ENCODE assay signal across 1 cellular context in the genomic region with DNA sequence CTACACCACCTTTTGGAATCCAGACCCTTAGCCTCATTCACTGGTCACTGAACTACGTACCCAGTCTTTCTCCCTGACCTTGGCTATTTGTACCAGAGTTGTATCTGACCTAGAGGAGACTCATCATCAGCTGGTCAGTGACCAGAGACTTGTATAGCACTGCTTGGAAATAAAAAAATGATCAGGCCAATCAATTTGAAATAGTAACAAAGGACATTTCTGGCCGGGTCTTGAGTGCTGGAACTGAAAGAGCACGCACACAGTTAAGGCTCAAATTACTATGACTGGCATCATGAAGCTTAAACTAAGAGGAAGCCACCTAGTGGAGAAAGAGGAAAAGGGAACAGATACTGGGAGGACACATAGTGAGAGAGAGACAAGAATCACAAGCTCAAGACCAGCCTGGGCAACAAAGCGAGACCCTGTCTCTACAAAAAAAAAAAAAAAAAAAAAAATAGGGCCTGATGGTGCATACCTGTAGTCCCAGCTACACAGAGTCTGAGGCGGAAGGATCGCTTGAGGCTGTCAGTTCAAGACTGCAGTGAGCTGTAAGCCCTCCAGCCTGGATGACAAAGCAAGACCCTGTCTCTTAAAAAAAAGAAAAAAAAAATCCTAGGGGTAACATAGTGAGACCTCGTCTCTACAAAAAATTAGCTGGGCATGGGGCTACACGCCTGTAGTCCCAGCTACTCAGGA.
TF ChIP-seq lines count a peak whose summit lies in the region.

No MANE protein-coding gene starts in this region.

TF ChIP-seq in GM12878, 131 proteins besides CTCF, POLR2A, EP300 and RAD21 (continued from another document):
- TF ChIP-seq SUPT20H (IDR thresholded peaks at IDR 0.05; ENCODE audit: borderline replicate concordance, control insufficient read depth, low read depth, low read length) (no peak), SMC3 (IDR thresholded peaks at IDR 0.05; ENCODE audit: borderline replicate concordance, low read length) (peak; percentile 39; the same call in 1 of the 2 replicates), SRF (IDR thresholded peaks at IDR 0.05; ENCODE audit: low read depth in 2 of 2, low read length in 2 of 2) (no peak), YBX1 (IDR thresholded peaks at IDR 0.05) (no peak), STAT1 (conservative IDR thresholded peaks at IDR 0.05) (no peak)
